7 cellular contexts compared by ENCODE assay signal in genomic region chr2:101625814-101626213, GRCh38.
DNase-seq lines count a peak whose midpoint lies in the region; ATAC-seq, FAIRE-seq and TF ChIP-seq lines count a peak whose summit lies in the region.
"Not testable (repeated sequence)": the region's sequence is repeated elsewhere in the genome, so short reads cannot be mapped to it uniquely, and the experiment has no call there.

No MANE protein-coding gene starts in this region.

- WGBS in GM12878 (ENCODE audit: insufficient coverage, insufficient replicate concordance, low lambda C conversion rate, missing lambda C conversion rate) = 81% methylated on average over 8 of the region's 8 CpGs
- 93% methylated on average over 8 of the region's 8 CpGs; no CpG with 5 or more reads in 1 of the 2 experiments for WGBS in H1 (ENCODE audit: extremely low coverage in 1 of 2, insufficient coverage in 1 of 2, insufficient read length in 1 of 2, insufficient replicate concordance in 2 of 2, low coverage in 1 of 2, low lambda C conversion rate in 2 of 2, missing lambda C conversion rate in 1 of 2), 2 experiments

- H3K9me3 Mint-ChIP-seq in CD4-positive, alpha-beta T cell; IgD-negative memory B cell; naive thymus-derived CD8-positive, alpha-beta T cell; stimulated activated naive B cell treated with anti-CD40 and anti-IgM and Interleukin-4, amounts not matched to agents 10 μg/mL and 1 μg/mL and 100 μg/mL, for 72 hours: not testable (repeated sequence)
- H3K9me3 Mint-ChIP-seq in WTC11 = peaks cover 14% of the 10 kb centered on the region

- H2AFZ ChIP-seq in GM12878 (ENCODE audit: control insufficient read depth, low read depth, low read length) = peak overlapping the region; percentile 47; the same call in 1 of the 2 replicates
- H2AFZ ChIP-seq in H1 (ENCODE audit: low read length) = not testable (repeated sequence)

- H3K23me2 ChIP-seq in H1 (ENCODE audit: low read depth, low read length) = not testable (repeated sequence)

- not testable (repeated sequence) for H3K36me3 Mint-ChIP-seq in CD4-positive, alpha-beta T cell (ENCODE audit: low read depth); IgD-negative memory B cell; WTC11; naive thymus-derived CD8-positive, alpha-beta T cell; stimulated activated naive B cell treated with anti-CD40 and anti-IgM and Interleukin-4, amounts not matched to agents 10 μg/mL and 1 μg/mL and 100 μg/mL, for 72 hours

- not testable (repeated sequence) for H3K56ac ChIP-seq in H1 (replicated peaks; ENCODE audit: insufficient read length, low read depth, low read length)

- TF ChIP-seq EP300 in GM12878 (IDR thresholded peaks at IDR 0.05; ENCODE audit: borderline replicate concordance in 1 of 2, control insufficient read depth in 1 of 2, low read depth in 2 of 2, low read length in 2 of 2); H1 (IDR thresholded peaks at IDR 0.05; ENCODE audit: borderline replicate concordance in 1 of 2, low read depth in 2 of 2, low read length in 2 of 2): not testable (repeated sequence)

- H3K4me1 ChIP-seq in GM12878 (ENCODE audit: control insufficient read depth, insufficient read depth, low read length) = peaks cover 22% of the 10 kb centered on the region
- not testable (repeated sequence) for H3K4me1 ChIP-seq in H1 (replicated peaks in 1 of 4; ENCODE audit: control insufficient read depth in 3 of 4, insufficient read depth in 4 of 4, low read length in 3 of 4)

- not testable (repeated sequence) for TF ChIP-seq CTCF in CD4-positive, alpha-beta T cell (IDR thresholded peaks at IDR 0.05); WTC11 (IDR thresholded peaks at IDR 0.05); GM12878 (IDR thresholded peaks at IDR 0.05 in 2 of 3, conservative IDR thresholded peaks at IDR 0.05 in 1 of 3; ENCODE audit: control insufficient read depth in 2 of 3, extremely low read depth in 1 of 3, insufficient read depth in 1 of 3, low read depth in 3 of 3, low read length in 3 of 3); H1 (IDR thresholded peaks at IDR 0.05; ENCODE audit: control extremely low read depth in 1 of 3, insufficient read depth in 1 of 3, low read depth in 1 of 3, low read length in 3 of 3)

- TF ChIP-seq POLR2A in GM12878 (IDR thresholded peaks at IDR 0.05; ENCODE audit: low read depth, low read length); H1 (IDR thresholded peaks at IDR 0.05; ENCODE audit: control extremely low read depth in 1 of 2, low read depth in 2 of 2, low read length in 2 of 2): not testable (repeated sequence)

- H3K79me2 ChIP-seq in GM12878 (ENCODE audit: control insufficient read depth, insufficient read depth, low read length); H1 (ENCODE audit: control insufficient read depth in 1 of 2, insufficient read depth in 2 of 2, low read length in 2 of 2): not testable (repeated sequence)

- H2AK5ac ChIP-seq in H1 (ENCODE audit: low read depth, low read length) = not testable (repeated sequence)

- peaks cover 28% of the 10 kb centered on the region for H3K4me1 Mint-ChIP-seq in CD4-positive, alpha-beta T cell (ENCODE audit: low read depth)
- peaks cover 23 to 33% (median 23%) of the 10 kb centered on the region in 3 donors for H3K4me1 Mint-ChIP-seq in IgD-negative memory B cell
- peaks cover 10% of the 10 kb centered on the region; the same call in 1 of the 2 replicates for H3K4me1 Mint-ChIP-seq in WTC11
- H3K4me1 Mint-ChIP-seq in naive thymus-derived CD8-positive, alpha-beta T cell = peaks cover 18 to 43% (median 25%) of the 10 kb centered on the region in 4 donors
- H3K4me1 Mint-ChIP-seq in stimulated activated naive B cell treated with anti-CD40 and anti-IgM and Interleukin-4, amounts not matched to agents 10 μg/mL and 1 μg/mL and 100 μg/mL, for 72 hours = peaks cover 46 to 74% of the 10 kb centered on the region in 2 donors

- H3K4me3 ChIP-seq in GM12878; H1 (ENCODE audit: extremely low read depth in 1 of 4, insufficient read depth in 2 of 4, low read depth in 3 of 4, low read length in 4 of 4): not testable (repeated sequence)

- ATAC-seq in CD4-positive, alpha-beta T cell (ENCODE audit: poor library complexity); WTC11; GM12878; naive thymus-derived CD8-positive, alpha-beta T cell; stimulated activated naive B cell treated with anti-CD40 and anti-IgM and Interleukin-4, amounts not matched to agents 10 μg/mL and 1 μg/mL and 100 μg/mL, for 72 hours (replicated peaks): not testable (repeated sequence)

- RAD21 ChIA-PET in GM12878 (lab: Charles Lee; ENCODE audit: unreplicated experiment) = not testable (repeated sequence)

- not testable (repeated sequence) for H3K14ac ChIP-seq in H1 (ENCODE audit: insufficient read length)

- H2BK12ac ChIP-seq in H1 (ENCODE audit: low read depth, low read length) = not testable (repeated sequence)

- not testable (repeated sequence) for H2BK15ac ChIP-seq in H1 (ENCODE audit: low read length)

- TF ChIP-seq RAD21 in GM12878 (IDR thresholded peaks at IDR 0.05; ENCODE audit: insufficient read depth, low read depth, low read length); H1 (IDR thresholded peaks at IDR 0.05 in 1 of 2, conservative IDR thresholded peaks at IDR 0.05 in 1 of 2; ENCODE audit: low read depth in 2 of 2, low read length in 2 of 2): not testable (repeated sequence)

- SMC1A ChIA-PET in GM12878 (lab: Charles Lee; ENCODE audit: uncharacterized antibody, unreplicated experiment) = interaction anchor here (0.6 to 1.5 kb wide), 3 partner anchors 49 to 157 kb away, joined by 4 to 5 read pairs (median 4); no protein-coding TSS in a partner anchor

- H3K9me3 ChIP-seq in CD4-positive, alpha-beta T cell (ENCODE audit: control insufficient read depth, low read length); GM12878 (replicated peaks; ENCODE audit: control insufficient read depth, insufficient read depth, low read length); H1 (ENCODE audit: insufficient read depth in 2 of 2, low read depth in 1 of 2, low read length in 1 of 2): not testable (repeated sequence)

- not testable (repeated sequence) for DNase-seq in CD4-positive, alpha-beta T cell; WTC11 (ENCODE audit: low spot score); GM12878 (ENCODE audit: low read depth, low spot score); H1 (ENCODE audit: low read depth in 1 of 2, low spot score in 2 of 2); naive thymus-derived CD8-positive, alpha-beta T cell; stimulated activated naive B cell treated with anti-CD40 and anti-IgM and Interleukin-4, amounts not matched to agents 10 μg/mL and 1 μg/mL and 100 μg/mL, for 72 hours

- CTCF ChIA-PET in CD4-positive, alpha-beta T cell (lab: Charles Lee); WTC11 (lab: Charles Lee): not testable (repeated sequence)
- CTCF ChIA-PET in GM12878 (lab: Yijun Ruan, JAX) = interaction anchor here (1.0 kb wide), 1 partner anchor 8 kb away, joined by 3 read pairs; no protein-coding TSS in a partner anchor
- CTCF ChIA-PET in H1 (lab: Charles Lee; ENCODE audit: partially characterized antibody) = interaction anchor here (0.8 to 1.7 kb wide), 3 partner anchors 9 to 207 kb away, joined by 3 to 5 read pairs (median 3); no protein-coding TSS in a partner anchor

- not testable (repeated sequence) for H3K27me3 ChIP-seq in CD4-positive, alpha-beta T cell (ENCODE audit: control insufficient read depth, insufficient read depth, low read length); GM12878 (replicated peaks in 1 of 2; ENCODE audit: control insufficient read depth in 2 of 2, insufficient read depth in 2 of 2, low read length in 1 of 2); H1 (replicated peaks in 1 of 4; ENCODE audit: control insufficient read depth in 3 of 4, extremely low read depth in 1 of 4, insufficient read depth in 3 of 4, low read length in 3 of 4)

- in situ Hi-C loops in GM12878 (cut with MboI) = not testable (repeated sequence)

- H3K79me1 ChIP-seq in H1 (ENCODE audit: low read depth, low read length) = not testable (repeated sequence)

- H3K36me3 ChIP-seq in GM12878 (ENCODE audit: control insufficient read depth in 2 of 2, insufficient read depth in 2 of 2, low read length in 1 of 2); H1 (ENCODE audit: control insufficient read depth in 2 of 4, insufficient read depth in 4 of 4, low read length in 3 of 4): not testable (repeated sequence)

- intact Hi-C loops in CD4-positive, alpha-beta T cell (cut with DNase I, micrococcal nuclease) = not testable (repeated sequence)
- intact Hi-C loops in GM12878 (cut with micrococcal nuclease; ENCODE audit: unreplicated experiment) = loop anchor here (10.0 kb wide), 1 partner anchor 209 kb away; no protein-coding TSS in a partner anchor

- H2BK5ac ChIP-seq in H1 (ENCODE audit: low read depth, low read length) = not testable (repeated sequence)

- POLR2A ChIA-PET in CD4-positive, alpha-beta T cell (lab: Charles Lee) = interaction anchor here (1.3 to 1.4 kb wide), 2 partner anchors 11 to 17 kb away, joined by 3 to 4 read pairs; no protein-coding TSS in a partner anchor
- POLR2A ChIA-PET in WTC11 (lab: Charles Lee); GM12878 (lab: Charles Lee); H1 (lab: Charles Lee; ENCODE audit: partially characterized antibody): not testable (repeated sequence)
- POLR2A ChIA-PET in naive thymus-derived CD8-positive, alpha-beta T cell (lab: Charles Lee) = interaction anchor here (1.0 kb wide), 1 partner anchor 11 kb away, joined by 3 read pairs; no protein-coding TSS in a partner anchor

- not testable (repeated sequence) for H3K23ac ChIP-seq in H1 (ENCODE audit: insufficient read length)

- H4K5ac ChIP-seq in H1 (ENCODE audit: insufficient read length, low read depth, low read length) = not testable (repeated sequence)

- H3K9ac ChIP-seq in GM12878 (ENCODE audit: control insufficient read depth, insufficient read depth, low read length); H1 (replicated peaks in 1 of 4; ENCODE audit: extremely low read depth in 1 of 4, low read depth in 3 of 4, low read length in 3 of 4): not testable (repeated sequence)

- H2BK120ac ChIP-seq in H1 (replicated peaks; ENCODE audit: low read depth, low read length) = not testable (repeated sequence)

- not testable (repeated sequence) for BruUV-seq in GM12878 (replicated peaks; lab: Mats Ljungman, UMichigan)

- not testable (repeated sequence) for H3K27ac ChIP-seq in CD4-positive, alpha-beta T cell (ENCODE audit: low read depth, low read length); GM12878 (ENCODE audit: control insufficient read depth, insufficient read depth); H1 (ENCODE audit: low read depth, low read length)

- H3K4me2 ChIP-seq in GM12878 (ENCODE audit: control insufficient read depth, insufficient read depth); H1 (ENCODE audit: insufficient read depth in 1 of 2, low read depth in 2 of 2, low read length in 2 of 2): not testable (repeated sequence)

- H3K27me3 Mint-ChIP-seq in CD4-positive, alpha-beta T cell; IgD-negative memory B cell; WTC11 (ENCODE audit: low read depth); naive thymus-derived CD8-positive, alpha-beta T cell; stimulated activated naive B cell treated with anti-CD40 and anti-IgM and Interleukin-4, amounts not matched to agents 10 μg/mL and 1 μg/mL and 100 μg/mL, for 72 hours: not testable (repeated sequence)

- peak overlapping the region; percentile 11 for H3K27ac Mint-ChIP-seq in CD4-positive, alpha-beta T cell
- H3K27ac Mint-ChIP-seq in IgD-negative memory B cell = peak overlapping the region; percentile 7 to 88 (median 28)
- H3K27ac Mint-ChIP-seq in WTC11 = not testable (repeated sequence)
- peak overlapping the region in 7 of 10 donors; percentile 4 to 75 (median 41) for H3K27ac Mint-ChIP-seq in naive thymus-derived CD8-positive, alpha-beta T cell
- H3K27ac Mint-ChIP-seq in stimulated activated naive B cell treated with anti-CD40 and anti-IgM and Interleukin-4, amounts not matched to agents 10 μg/mL and 1 μg/mL and 100 μg/mL, for 72 hours = peak overlapping the region; percentile 96

- H4K8ac ChIP-seq in H1 (ENCODE audit: extremely low read depth, insufficient read depth, low read length) = not testable (repeated sequence)

- not testable (repeated sequence) for H3K4me3 Mint-ChIP-seq in CD4-positive, alpha-beta T cell; IgD-negative memory B cell; WTC11; naive thymus-derived CD8-positive, alpha-beta T cell
- peak overlapping the region; percentile 27 to 60 for H3K4me3 Mint-ChIP-seq in stimulated activated naive B cell treated with anti-CD40 and anti-IgM and Interleukin-4, amounts not matched to agents 10 μg/mL and 1 μg/mL and 100 μg/mL, for 72 hours

- not testable (repeated sequence) for H4K20me1 ChIP-seq in GM12878 (ENCODE audit: control insufficient read depth, insufficient read depth); H1 (replicated peaks in 1 of 2; ENCODE audit: control insufficient read depth in 1 of 2, insufficient read depth in 2 of 2, low read length in 2 of 2)

- not testable (repeated sequence) for H4K91ac ChIP-seq in H1 (replicated peaks; ENCODE audit: insufficient read length, low read length)

- not testable (repeated sequence) for H3K18ac ChIP-seq in H1 (ENCODE audit: extremely low read depth, low read length)

- 0 out of 2 replicates have a peak overlapping the region, but pooled peaks have one; percentile 34 for H2BK20ac ChIP-seq in H1 (ENCODE audit: low read length)

- H3K4ac ChIP-seq in H1 (replicated peaks; ENCODE audit: insufficient read length, low read depth, low read length) = not testable (repeated sequence)

- FAIRE-seq in GM12878 (lab: Jason Lieb, UNC); H1 (lab: Jason Lieb, UNC): not testable (repeated sequence)
